Comparison of ENCODE assay signal across 1 cellular context in genomic region chr12:52244615-52244994, GRCh38.
TF ChIP-seq lines count a peak whose summit lies in the region.

No MANE protein-coding gene starts in this region.

TF ChIP-seq in HepG2, 621 proteins besides CTCF, POLR2A, EP300 and RAD21:
- no peak for TF ChIP-seq SKI (IDR thresholded peaks at IDR 0.05; ENCODE audit: partially characterized antibody)
- TF ChIP-seq BCL6 (CRISPR knock-in tag; IDR thresholded peaks at IDR 0.05) = no peak
- no peak for TF ChIP-seq ZFP36L2 (CRISPR knock-in tag; IDR thresholded peaks at IDR 0.05)
- TF ChIP-seq TRAFD1 (CRISPR knock-in tag; IDR thresholded peaks at IDR 0.05; ENCODE audit: borderline replicate concordance) = no peak
- no peak for TF ChIP-seq MED1 (CRISPR knock-in tag; IDR thresholded peaks at IDR 0.05)
- no peak for TF ChIP-seq ZSCAN31 (CRISPR knock-in tag; IDR thresholded peaks at IDR 0.05; ENCODE audit: low read depth)
- no peak for TF ChIP-seq MBD4 (IDR thresholded peaks at IDR 0.05; ENCODE audit: borderline replicate concordance, low read length)
- no peak for TF ChIP-seq XRCC5 (optimal IDR thresholded peaks at IDR 0.05; ENCODE audit: low read length)
- no peak for TF ChIP-seq SAP130 (CRISPR knock-in tag; IDR thresholded peaks at IDR 0.05; ENCODE audit: low read depth)
